Comparison of ENCODE assay signal across 11 cellular contexts in the genomic region with DNA sequence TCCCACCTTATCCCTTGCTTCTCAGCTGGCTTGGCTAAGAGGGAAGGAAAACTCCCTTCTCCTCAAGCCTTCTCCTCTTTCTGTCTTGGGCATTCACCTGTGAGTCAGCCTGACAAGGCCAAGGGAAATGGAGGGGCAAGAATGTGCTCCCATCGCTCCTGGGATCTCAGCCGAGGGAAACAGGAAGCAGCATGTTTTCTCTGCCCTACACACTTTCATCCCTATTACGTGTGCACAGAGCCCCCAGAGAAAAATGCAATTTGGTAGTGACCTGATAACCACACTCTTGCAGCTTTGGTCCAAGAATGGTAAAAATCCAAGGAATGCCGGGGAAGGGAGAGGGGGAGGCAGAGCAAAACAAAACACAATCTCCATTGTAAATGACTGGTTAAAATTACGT. TPM values are rescaled to one million over a fixed set of nuclear protein-coding genes. Genes with fewer than 3 reads are reported as not detected.
DNase-seq lines count a peak whose midpoint lies in the region; ATAC-seq and TF ChIP-seq lines count a peak whose summit lies in the region.
"Had no signal": no experiment of that assay in that cellular context is flagged by ENCODE, and none has a peak within 500 bp of the region (broad histone marks: within the 10 kb centered on the region; RNA-seq: fewer than 3 reads in every experiment).

No MANE protein-coding gene starts in this region.

- H3K27ac ChIP-seq in cardiac muscle cell, result no peak overlapping the region
- peak overlapping the region in 3 of 4 donors; percentile 2 to 72 (median 52) for H3K27ac ChIP-seq in body of pancreas
- H3K27ac ChIP-seq in upper lobe of right lung, result no peak overlapping the region
- H3K27ac ChIP-seq: 22Rv1 had no signal

- 35 to 36% methylated on average over 5 of the region's 5 CpGs for WGBS in body of pancreas, 2 donors

- H3K36me3 ChIP-seq in cardiac muscle cell (no peaks in the 10 kb centered on the region), body of pancreas (replicated peaks in 1 of 2; ENCODE audit: insufficient read depth in 1 of 2, low read depth in 2 of 2) (no peaks in the 10 kb centered on the region), upper lobe of right lung (no peaks in the 10 kb centered on the region)

- intact Hi-C loops in left ventricle myocardium superior (cut with micrococcal nuclease) (no loop called here), body of pancreas (cut with DNase I) (no loop called here), upper lobe of right lung (cut with DNase I) (no loop called here)

- H3K4me1 ChIP-seq in cardiac muscle cell (ENCODE audit: low read depth), result peaks cover 6% of the 10 kb centered on the region
- peaks cover 8% of the 10 kb centered on the region for H3K4me1 ChIP-seq in body of pancreas
- no peaks in the 10 kb centered on the region for H3K4me1 ChIP-seq in upper lobe of right lung

- no peak for TF ChIP-seq CTCF in cardiac muscle cell (IDR thresholded peaks at IDR 0.05; ENCODE audit: low read depth, low read length)
- TF ChIP-seq CTCF in body of pancreas (IDR thresholded peaks at IDR 0.05), result no peak
- no peak for TF ChIP-seq CTCF in upper lobe of right lung (IDR thresholded peaks at IDR 0.05)

- no peak for ATAC-seq in left ventricle myocardium superior
- ATAC-seq in body of pancreas, result peak; percentile 79
- peak; percentile 45 for ATAC-seq in upper lobe of right lung
- ATAC-seq: T-helper 17 cell had no signal

- H3K9me3 ChIP-seq in cardiac muscle cell (ENCODE audit: low read depth), result no peaks in the 10 kb centered on the region
- H3K9me3 ChIP-seq in body of pancreas, result no peaks in the 10 kb centered on the region
- no peaks in the 10 kb centered on the region for H3K9me3 ChIP-seq in upper lobe of right lung

- TF ChIP-seq POLR2A in body of pancreas (IDR thresholded peaks at IDR 0.05), result no peak

- DNase-seq in cardiac muscle cell (ENCODE audit: low read depth in 1 of 2, low spot score in 1 of 2) (peak; percentile 58 to 97), left ventricle myocardium superior (no peak), body of pancreas (peak in 2 of 4 donors; percentile 21 to 38), iPS-NIHi7 (ENCODE audit: extremely low spot score) (peak; percentile 77), upper lobe of right lung (no peak), medulla oblongata (ENCODE audit: extremely low spot score) (no peak), DMS 273 (lab: John Stamatoyannopoulos, UW; ENCODE audit: unreplicated experiment) (no peak)
- no peak for DNase-seq in activated CD4-positive, alpha-beta T cell treated with anti-CD3 and anti-CD28 coated beads for 1 hour
- DNase-seq: NCI-H1694, T-helper 17 cell had no signal

- H3K27me3 ChIP-seq in cardiac muscle cell (no peaks in the 10 kb centered on the region), body of pancreas (no peaks in the 10 kb centered on the region), upper lobe of right lung (no peaks in the 10 kb centered on the region)

- H3K4me3 ChIP-seq in cardiac muscle cell (no peak overlapping the region), body of pancreas (no peak overlapping the region), upper lobe of right lung (no peak overlapping the region)

RNA-seq across cellular contexts. Expression of gene MTMR10, which starts 32.9 kb away (rescaled TPM):
- total RNA-seq in cardiac muscle cell (7.3 and 10.0 TPM in 2 replicates), left ventricle myocardium superior (34.8 TPM), body of pancreas (10 to 100 TPM; 14.5 to 22.3 TPM), upper lobe of right lung (36.2 TPM)
- 8.5 TPM in 2 replicates for polyA plus RNA-seq in cardiac muscle cell

Comparison
In these comparisons a context has a peak if more than half of its experiments do, and no peak if none do; other contexts are left out.
1. DNase-seq: peak in cardiac muscle cell (2 of 2) and iPS-NIHi7 (single experiment); none in left ventricle myocardium superior (single experiment), upper lobe of right lung (single experiment), medulla oblongata (single experiment), activated CD4-positive, alpha-beta T cell treated with anti-CD3 and anti-CD28 coated beads for 1 hour (single experiment) and DMS 273 (single experiment).
2. H3K27ac ChIP-seq: peak in body of pancreas (3 of 4); none in cardiac muscle cell (single experiment) and upper lobe of right lung (single experiment).